15 cellular contexts compared by ENCODE assay signal in genomic region chr5:65075623-65076250, GRCh38.
DNase-seq lines count a peak whose midpoint lies in the region; ATAC-seq, FAIRE-seq and TF ChIP-seq lines count a peak whose summit lies in the region.
"Had no signal": no experiment of that assay in that cellular context is flagged by ENCODE, and none has a peak within 500 bp of the region (broad histone marks: within the 10 kb centered on the region; RNA-seq: fewer than 3 reads in every experiment).

No MANE protein-coding gene starts in this region.

- intact Hi-C loops in dendritic cell treated with granulocyte-macrophage colony-stimulating factor and Interleukin-4, amounts not matched to agents 40 ng/mL and 50 ng/mL, for 4 days (cut with micrococcal nuclease), result loop anchor here (5.0 kb wide), 1 partner anchor 407 kb away; the partner anchor contains the start of gene ADAMTS6

- TF ChIP-seq CTCF in nephron progenitor cell (IDR thresholded peaks at IDR 0.05), result no peak

- H2AFZ ChIP-seq in ACC112 (ENCODE audit: low read length, unreplicated experiment), result peak overlapping the region; percentile 71

- H3K4me1 ChIP-seq in ACC112 (ENCODE audit: control insufficient read depth, insufficient read depth, low read length, unreplicated experiment), result peaks cover 13% of the 10 kb centered on the region

- peak overlapping the region; percentile 21 for H3K27ac Mint-ChIP-seq in dendritic cell treated with granulocyte-macrophage colony-stimulating factor and Interleukin-4, amounts not matched to agents 40 ng/mL and 50 ng/mL, for 4 days
- H3K27ac Mint-ChIP-seq in nephron progenitor cell, result peak overlapping the region; percentile 57
- H3K27ac Mint-ChIP-seq: activated B cell treated with CpG ODN at 0.5 μM for 24 hours; progenitor cell of endocrine pancreas; stimulated activated naive B cell treated with anti-CD40 and anti-IgM and Interleukin-4, amounts not matched to agents 10 μg/mL and 1 μg/mL and 100 μg/mL, for 72 hours had no signal

- no peaks in the 10 kb centered on the region for H3K9me3 Mint-ChIP-seq in dendritic cell treated with granulocyte-macrophage colony-stimulating factor and Interleukin-4, amounts not matched to agents 40 ng/mL and 50 ng/mL, for 4 days
- H3K9me3 Mint-ChIP-seq in nephron progenitor cell, result peaks cover 3% of the 10 kb centered on the region
- H3K9me3 Mint-ChIP-seq: activated B cell treated with CpG ODN at 0.5 μM for 24 hours; CD4-positive, alpha-beta memory T cell; stimulated activated naive B cell treated with anti-CD40 and anti-IgM and Interleukin-4, amounts not matched to agents 10 μg/mL and 1 μg/mL and 100 μg/mL, for 72 hours; T-helper 1 cell treated with Interleukin-12 subunit alpha and Interleukin-12 subunit beta and Interleukin-4 antibody, amounts not matched to agents 30 μg/mL and 1 μg/mL, for 36 hours had no signal

- no peak overlapping the region for H3K4me3 Mint-ChIP-seq in dendritic cell treated with granulocyte-macrophage colony-stimulating factor and Interleukin-4, amounts not matched to agents 40 ng/mL and 50 ng/mL, for 4 days
- no peak overlapping the region for H3K4me3 Mint-ChIP-seq in nephron progenitor cell
- H3K4me3 Mint-ChIP-seq: activated B cell treated with CpG ODN at 0.5 μM for 24 hours; CD4-positive, alpha-beta memory T cell; stimulated activated naive B cell treated with anti-CD40 and anti-IgM and Interleukin-4, amounts not matched to agents 10 μg/mL and 1 μg/mL and 100 μg/mL, for 72 hours; T-helper 1 cell treated with Interleukin-12 subunit alpha and Interleukin-12 subunit beta and Interleukin-4 antibody, amounts not matched to agents 30 μg/mL and 1 μg/mL, for 36 hours had no signal

- no peak for TF ChIP-seq POLR2A in H54 (IDR thresholded peaks at IDR 0.05; ENCODE audit: low read depth, low read length)

- DNase-seq in NCI-H69 (lab: John Stamatoyannopoulos, UW) (peak; percentile 58), nephron progenitor cell (no peak), H54 (ENCODE audit: insufficient read length, low spot score) (no peak), COLO829 (ENCODE audit: low spot score) (no peak)
- DNase-seq in activated naive CD4-positive, alpha-beta T cell treated with anti-CD3 and anti-CD28 coated beads, Interleukin-2, amount 50 U/mL, for 16 hours, result no peak
- DNase-seq: activated B cell treated with CpG ODN at 0.5 μM for 24 hours, NCI-H2171 treated with DMSO at 0.1 percent for 48 hours had no signal

- H3K36me3 ChIP-seq in ACC112 (ENCODE audit: insufficient read depth, low read length), result no peaks in the 10 kb centered on the region
- H3K36me3 ChIP-seq: esophagus muscularis mucosa had no signal

- ATAC-seq in GM18520 (IDR thresholded peaks at IDR 0.05; ENCODE audit: unreplicated experiment), result no peak

- no peak for FAIRE-seq in H54 (lab: Jason Lieb, UNC)

- H3K4me3 ChIP-seq in ACC112 (ENCODE audit: low read depth, low read length), result no peak overlapping the region
- H3K4me3 ChIP-seq: esophagus muscularis mucosa had no signal

- H3K36me3 Mint-ChIP-seq in dendritic cell treated with granulocyte-macrophage colony-stimulating factor and Interleukin-4, amounts not matched to agents 40 ng/mL and 50 ng/mL, for 4 days (ENCODE audit: low read depth), result no peaks in the 10 kb centered on the region
- H3K36me3 Mint-ChIP-seq in nephron progenitor cell (ENCODE audit: low read depth), result no peaks in the 10 kb centered on the region
- H3K36me3 Mint-ChIP-seq: CD4-positive, alpha-beta memory T cell; stimulated activated naive B cell treated with anti-CD40 and anti-IgM and Interleukin-4, amounts not matched to agents 10 μg/mL and 1 μg/mL and 100 μg/mL, for 72 hours had no signal

- H3K27ac ChIP-seq in ACC112 (ENCODE audit: low read depth, low read length), result no peak overlapping the region
- H3K27ac ChIP-seq: esophagus muscularis mucosa had no signal

- H3K27me3 Mint-ChIP-seq in dendritic cell treated with granulocyte-macrophage colony-stimulating factor and Interleukin-4, amounts not matched to agents 40 ng/mL and 50 ng/mL, for 4 days, result peaks cover 17% of the 10 kb centered on the region
- H3K27me3 Mint-ChIP-seq in nephron progenitor cell (ENCODE audit: low read depth, poor library complexity), result peaks cover 4% of the 10 kb centered on the region
- H3K27me3 Mint-ChIP-seq: progenitor cell of endocrine pancreas had no signal

- peaks cover 57% of the 10 kb centered on the region for H3K4me1 Mint-ChIP-seq in dendritic cell treated with granulocyte-macrophage colony-stimulating factor and Interleukin-4, amounts not matched to agents 40 ng/mL and 50 ng/mL, for 4 days (ENCODE audit: low read depth)
- peaks cover 60% of the 10 kb centered on the region for H3K4me1 Mint-ChIP-seq in nephron progenitor cell

- H3K27me3 ChIP-seq in ACC112 (ENCODE audit: insufficient read depth, low read length), result no peaks in the 10 kb centered on the region
- H3K27me3 ChIP-seq: esophagus muscularis mucosa had no signal

- no peaks in the 10 kb centered on the region for H3K79me2 ChIP-seq in ACC112 (ENCODE audit: control insufficient read depth, insufficient read depth, low read length, unreplicated experiment)
